8 cellular contexts compared by ENCODE assay signal in the genomic region with DNA sequence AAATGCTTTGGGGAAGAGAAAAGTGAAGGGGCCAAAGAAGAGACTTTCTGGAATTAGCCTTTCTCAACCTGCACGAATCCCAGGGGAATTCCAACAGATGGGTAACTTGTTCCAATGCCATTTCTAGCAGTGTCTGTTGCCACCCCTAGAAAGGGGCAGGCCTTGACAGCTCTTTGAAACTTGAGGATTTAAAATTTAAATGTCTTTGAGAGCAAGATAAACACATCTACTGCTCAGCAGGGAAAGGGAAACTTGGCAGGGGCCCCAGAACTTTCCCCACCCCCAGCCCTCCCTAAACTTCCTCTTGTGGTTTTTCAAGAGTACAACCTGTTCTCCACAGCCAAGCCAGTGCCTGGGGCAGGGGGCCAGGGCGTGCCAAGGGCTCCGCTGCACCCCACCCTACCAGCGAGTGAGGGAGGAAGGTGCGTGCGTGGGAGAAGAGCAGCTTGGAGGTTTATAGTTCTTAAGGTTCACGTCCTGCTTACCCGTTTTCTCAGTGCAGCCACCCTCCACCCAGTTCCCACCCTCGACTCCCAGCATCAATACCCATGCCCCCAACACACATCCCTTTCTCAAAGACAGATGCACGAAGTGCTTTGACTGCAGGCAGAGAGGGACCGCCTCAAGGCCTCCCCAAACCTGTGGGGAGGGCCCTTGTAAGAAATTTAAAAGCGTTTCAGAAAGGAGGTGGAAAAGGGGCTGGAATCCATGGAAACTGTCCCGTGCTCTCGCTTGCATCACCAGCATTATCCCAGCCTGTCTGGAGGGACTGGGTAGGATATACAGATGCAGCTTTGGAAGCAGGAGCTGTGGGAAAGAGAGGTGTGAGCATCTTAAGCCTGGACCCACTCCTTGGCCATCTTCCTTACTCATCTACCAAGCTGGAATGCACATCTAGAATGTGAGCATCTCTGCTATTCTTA. TPM values are rescaled to one million over a fixed set of nuclear protein-coding genes. Genes with fewer than 3 reads are reported as not detected.
DNase-seq lines count a peak whose midpoint lies in the region; ATAC-seq and TF ChIP-seq lines count a peak whose summit lies in the region.

No MANE protein-coding gene starts in this region.

- intact Hi-C loops in Panc1 (cut with micrococcal nuclease; ENCODE audit: unreplicated experiment) (no loop called here), Caco-2 (cut with micrococcal nuclease; ENCODE audit: unreplicated experiment) (loop anchor here (2.0 kb wide), 1 partner anchor 311 kb away; a partner anchor contains a TSS)

- no peaks in the 10 kb centered on the region for H3K9me3 Mint-ChIP-seq in Caco-2 (ENCODE audit: unreplicated experiment)

- H3K4me3 ChIP-seq in AG10803 (ENCODE audit: low read length) (no peak overlapping the region), Panc1 (ENCODE audit: low read depth in 2 of 2, low read length in 2 of 2) (peak overlapping the region in 1 of 2 experiments; percentile 41; a peak in 2 of 4 replicates), Caco-2 (ENCODE audit: low read depth, low read length) (no peak overlapping the region)

- H3K27me3 ChIP-seq in Panc1 (ENCODE audit: control insufficient read depth, insufficient read depth, low read length): no peaks in the 10 kb centered on the region
- H3K27me3 ChIP-seq in Caco-2 (replicated peaks; ENCODE audit: control insufficient read depth, insufficient read depth, low read length): no peaks in the 10 kb centered on the region

- H3K4me1 ChIP-seq in Panc1 (ENCODE audit: control insufficient read depth, insufficient read depth, low read length) (peaks cover 30% of the 10 kb centered on the region), Caco-2 (peaks cover 21% of the 10 kb centered on the region)

- peaks cover under 1% of the 10 kb centered on the region; the same call in 1 of the 2 replicates for H3K36me3 ChIP-seq in Panc1 (ENCODE audit: control insufficient read depth, insufficient read depth, low read length)
- no peaks in the 10 kb centered on the region for H3K36me3 ChIP-seq in Caco-2 (ENCODE audit: control insufficient read depth, insufficient read depth, low read length)

- peak overlapping the region; percentile 62 for H3K27ac ChIP-seq in Panc1 (ENCODE audit: low read length)

- TF ChIP-seq CTCF in AG10803 (conservative IDR thresholded peaks at IDR 0.05; ENCODE audit: low read length) (no peak), Panc1 (IDR thresholded peaks at IDR 0.05) (no peak), Caco-2 (IDR thresholded peaks at IDR 0.05; ENCODE audit: insufficient read depth in 1 of 2, low read depth in 1 of 2, low read length in 1 of 2, severe bottlenecking in 1 of 2, unreplicated experiment in 1 of 2) (no peak)

- H3K36me3 Mint-ChIP-seq in Caco-2 (ENCODE audit: insufficient read depth, unreplicated experiment): peaks cover 6% of the 10 kb centered on the region

- DNase-seq in AG10803 (ENCODE audit: low read depth) (peak; percentile 21), HT-29 (ENCODE audit: low spot score) (peak; percentile 76), Panc1 (ENCODE audit: low read depth, low spot score) (no peak), germinal center (ENCODE audit: low spot score) (peak; percentile 82), occipital lobe (lab: John Stamatoyannopoulos, UW) (peak; percentile 30), ureter (ENCODE audit: low spot score) (peak; percentile 97), Caco-2 (no peak)
- DNase-seq in activated gamma-delta T cell treated with anti-CD3 and anti-CD28 coated beads, Interleukin-2, amount 50 U/mL, for 16 hours (ENCODE audit: low read depth): peak; percentile 58

- POLR2A ChIA-PET in Panc1 (lab: Charles Lee) (interaction anchor here (1.0 kb wide), 1 partner anchor 125 kb away, joined by 3 read pairs; a partner anchor contains a TSS), Caco-2 (lab: Charles Lee) (interaction anchor here (0.6 kb wide), 1 partner anchor 143 kb away, joined by 3 read pairs; no protein-coding TSS in a partner anchor)

- BruUV-seq in Panc1 (replicated peaks; lab: Mats Ljungman, UMichigan) (TSS peak; percentile 32), Caco-2 (replicated peaks; lab: Mats Ljungman, UMichigan) (no TSS peak)

- CTCF ChIA-PET in Panc1 (lab: Charles Lee) (interaction anchor here (0.7 to 1.0 kb wide), 3 partner anchors 107 to 357 kb away, joined by 3 to 7 read pairs (median 3); no protein-coding TSS in a partner anchor), Caco-2 (lab: Charles Lee) (interaction anchor here (0.7 to 2.5 kb wide), 5 partner anchors 110 to 266 kb away, joined by 4 to 16 read pairs (median 6); a partner anchor contains a TSS)

- no peak overlapping the region for H3K27ac Mint-ChIP-seq in Caco-2 (ENCODE audit: unreplicated experiment)

- in situ Hi-C loops in Panc1 (cut with HindIII; ENCODE audit: low pct_unique_long_range_greater_than_20kb, low sequenced_read_pairs): no loop called here

- H3K9me3 ChIP-seq in Panc1 (ENCODE audit: control insufficient read depth, insufficient read depth, low read depth, low read length) (no peaks in the 10 kb centered on the region), Caco-2 (no peaks in the 10 kb centered on the region)

- H3K4me1 Mint-ChIP-seq in Caco-2 (ENCODE audit: low read depth, unreplicated experiment): peaks cover 9% of the 10 kb centered on the region

- H3K27me3 Mint-ChIP-seq in Caco-2 (ENCODE audit: insufficient read depth, unreplicated experiment): no peaks in the 10 kb centered on the region

- no peak; the same call in 1 of the 2 replicates for ATAC-seq in Panc1

- no peak overlapping the region for H3K4me3 Mint-ChIP-seq in Caco-2 (ENCODE audit: unreplicated experiment)

RNA-seq across cellular contexts. Expression of a gene that starts 4.5 kb away (rescaled TPM):
- total RNA-seq in HT-29 (2014; rRNA removed; shearing (Covaris generic)): 18.6 and 22.8 TPM in 2 replicates
- 35.5 TPM for total RNA-seq in Panc1 (2021; ENCODE audit: unreplicated experiment)
- polyA plus RNA-seq in Panc1 (2012; ENCODE audit: insufficient read length): 18.2 TPM
- 4.8 TPM for total RNA-seq in occipital lobe
- total RNA-seq in ureter: 34.2 TPM
- 35.0 and 37.7 TPM in 2 replicates for total RNA-seq in Caco-2 (2022)

Comparison
In these comparisons a context has a peak if more than half of its experiments do, and no peak if none do; other contexts are left out.
1. DNase-seq: peak in AG10803 (single experiment), HT-29 (single experiment), activated gamma-delta T cell treated with anti-CD3 and anti-CD28 coated beads, Interleukin-2, amount 50 U/mL, for 16 hours (single experiment), germinal center (single experiment), occipital lobe (single experiment) and ureter (single experiment); none in Panc1 (single experiment) and Caco-2 (0 of 2).